Comparison of ENCODE assay signal across 1 cellular context in genomic region chr6:42929928-42930360, GRCh38.
A peak's percentile ranks its signal among the peaks of the same experiment; 100 is the strongest.
TF ChIP-seq lines count a peak whose summit lies in the region.

No MANE protein-coding gene starts in this region.

TF ChIP-seq in GM12878, 131 proteins besides CTCF, POLR2A, EP300 and RAD21 (continues in another document):
- TF ChIP-seq RCOR1 (conservative IDR thresholded peaks at IDR 0.05; ENCODE audit: low read depth, low read length) (peak; percentile 97), GABPA (IDR thresholded peaks at IDR 0.05; ENCODE audit: low read depth) (peak; percentile 73; the same call in 1 of the 2 replicates), PAX5 (IDR thresholded peaks at IDR 0.05; ENCODE audit: borderline replicate concordance, low read depth, low read length) (peak; percentile 93), POU2F2 (IDR thresholded peaks at IDR 0.05; ENCODE audit: borderline replicate concordance, low read depth, low read length) (peak; percentile 63), MXI1 (IDR thresholded peaks at IDR 0.05; ENCODE audit: low read depth, low read length) (no peak; the same call in 1 of the 2 replicates), GATAD2B (conservative IDR thresholded peaks at IDR 0.05; ENCODE audit: low read depth) (peak; percentile 72), TCF12 (IDR thresholded peaks at IDR 0.05; ENCODE audit: low read depth, low read length) (peak; percentile 83; the same call in 1 of the 2 replicates), NFYA (IDR thresholded peaks at IDR 0.05; ENCODE audit: borderline replicate concordance, low read depth, low read length) (no peak), SRF (IDR thresholded peaks at IDR 0.05; ENCODE audit: low read depth in 2 of 2, low read length in 2 of 2) (peak in 1 of 2 experiments; percentile 76; a peak in 1 of 4 replicates), MAX (IDR thresholded peaks at IDR 0.05; ENCODE audit: low read depth, low read length) (peak; percentile 29; the same call in 1 of the 2 replicates), SMAD5 (IDR thresholded peaks at IDR 0.05; ENCODE audit: low read depth) (0 out of 2 replicates have a peak, but pooled peaks have one; percentile 40), SP1 (IDR thresholded peaks at IDR 0.05; ENCODE audit: low read depth, low read length) (peak; percentile 85), SMARCA5 (IDR thresholded peaks at IDR 0.05) (no peak; the same call in 1 of the 2 replicates), FOS (IDR thresholded peaks at IDR 0.05; ENCODE audit: borderline replicate concordance, extremely low read depth, insufficient read length) (no peak), ZBTB40 (IDR thresholded peaks at IDR 0.05; ENCODE audit: borderline replicate concordance) (no peak), FOXM1 (IDR thresholded peaks at IDR 0.05; ENCODE audit: low read depth, low read length) (peak; percentile 80; the same call in 1 of the 2 replicates), ASH2L (IDR thresholded peaks at IDR 0.05; ENCODE audit: borderline replicate concordance, low read depth) (no peak; the same call in 1 of the 2 replicates), IKZF2 (IDR thresholded peaks at IDR 0.05) (peak; percentile 97), SREBF2 (IDR thresholded peaks at IDR 0.05; ENCODE audit: low read length) (no peak), E2F4 (IDR thresholded peaks at IDR 0.05; ENCODE audit: low read depth, low read length) (no peak), RELA (IDR thresholded peaks at IDR 0.05; ENCODE audit: borderline replicate concordance, partially characterized antibody) (peak; percentile 8), RELB (IDR thresholded peaks at IDR 0.05; ENCODE audit: low read depth) (peak; percentile 92), REST (IDR thresholded peaks at IDR 0.05; ENCODE audit: low read depth, low read length) (peak; percentile 45; the same call in 1 of the 2 replicates), POLR2AphosphoS2 (IDR thresholded peaks at IDR 0.05; ENCODE audit: low read depth, low read length) (0 out of 2 replicates have a peak, but pooled peaks have one; percentile 39), FOXK2 (IDR thresholded peaks at IDR 0.05) (no peak), PML (IDR thresholded peaks at IDR 0.05; ENCODE audit: low read length) (peak; percentile 80), ATF7 (IDR thresholded peaks at IDR 0.05; ENCODE audit: low read depth) (peak; percentile 89), PKNOX1 (IDR thresholded peaks at IDR 0.05) (peak; percentile 26; the same call in 1 of the 2 replicates)
- TF ChIP-seq, protein P1, sequence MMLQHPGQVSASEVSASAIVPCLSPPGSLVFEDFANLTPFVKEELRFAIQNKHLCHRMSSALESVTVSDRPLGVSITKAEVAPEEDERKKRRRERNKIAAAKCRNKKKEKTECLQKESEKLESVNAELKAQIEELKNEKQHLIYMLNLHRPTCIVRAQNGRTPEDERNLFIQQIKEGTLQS (IDR thresholded peaks at IDR 0.05; ENCODE audit: borderline replicate concordance, extremely low read depth, low read depth, low read length): no peak
- TF ChIP-seq, protein P2, sequence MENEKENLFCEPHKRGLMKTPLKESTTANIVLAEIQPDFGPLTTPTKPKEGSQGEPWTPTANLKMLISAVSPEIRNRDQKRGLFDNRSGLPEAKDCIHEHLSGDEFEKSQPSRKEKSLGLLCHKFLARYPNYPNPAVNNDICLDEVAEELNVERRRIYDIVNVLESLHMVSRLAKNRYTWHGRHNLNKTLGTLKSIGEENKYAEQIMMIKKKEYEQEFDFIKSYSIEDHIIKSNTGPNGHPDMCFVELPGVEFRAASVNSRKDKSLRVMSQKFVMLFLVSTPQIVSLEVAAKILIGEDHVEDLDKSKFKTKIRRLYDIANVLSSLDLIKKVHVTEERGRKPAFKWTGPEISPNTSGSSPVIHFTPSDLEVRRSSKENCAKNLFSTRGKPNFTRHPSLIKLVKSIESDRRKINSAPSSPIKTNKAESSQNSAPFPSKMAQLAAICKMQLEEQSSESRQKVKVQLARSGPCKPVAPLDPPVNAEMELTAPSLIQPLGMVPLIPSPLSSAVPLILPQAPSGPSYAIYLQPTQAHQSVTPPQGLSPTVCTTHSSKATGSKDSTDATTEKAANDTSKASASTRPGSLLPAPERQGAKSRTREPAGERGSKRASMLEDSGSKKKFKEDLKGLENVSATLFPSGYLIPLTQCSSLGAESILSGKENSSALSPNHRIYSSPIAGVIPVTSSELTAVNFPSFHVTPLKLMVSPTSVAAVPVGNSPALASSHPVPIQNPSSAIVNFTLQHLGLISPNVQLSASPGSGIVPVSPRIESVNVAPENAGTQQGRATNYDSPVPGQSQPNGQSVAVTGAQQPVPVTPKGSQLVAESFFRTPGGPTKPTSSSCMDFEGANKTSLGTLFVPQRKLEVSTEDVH (IDR thresholded peaks at IDR 0.05; ENCODE audit: low read depth, partially characterized antibody): no peak
- TF ChIP-seq, protein P3, sequence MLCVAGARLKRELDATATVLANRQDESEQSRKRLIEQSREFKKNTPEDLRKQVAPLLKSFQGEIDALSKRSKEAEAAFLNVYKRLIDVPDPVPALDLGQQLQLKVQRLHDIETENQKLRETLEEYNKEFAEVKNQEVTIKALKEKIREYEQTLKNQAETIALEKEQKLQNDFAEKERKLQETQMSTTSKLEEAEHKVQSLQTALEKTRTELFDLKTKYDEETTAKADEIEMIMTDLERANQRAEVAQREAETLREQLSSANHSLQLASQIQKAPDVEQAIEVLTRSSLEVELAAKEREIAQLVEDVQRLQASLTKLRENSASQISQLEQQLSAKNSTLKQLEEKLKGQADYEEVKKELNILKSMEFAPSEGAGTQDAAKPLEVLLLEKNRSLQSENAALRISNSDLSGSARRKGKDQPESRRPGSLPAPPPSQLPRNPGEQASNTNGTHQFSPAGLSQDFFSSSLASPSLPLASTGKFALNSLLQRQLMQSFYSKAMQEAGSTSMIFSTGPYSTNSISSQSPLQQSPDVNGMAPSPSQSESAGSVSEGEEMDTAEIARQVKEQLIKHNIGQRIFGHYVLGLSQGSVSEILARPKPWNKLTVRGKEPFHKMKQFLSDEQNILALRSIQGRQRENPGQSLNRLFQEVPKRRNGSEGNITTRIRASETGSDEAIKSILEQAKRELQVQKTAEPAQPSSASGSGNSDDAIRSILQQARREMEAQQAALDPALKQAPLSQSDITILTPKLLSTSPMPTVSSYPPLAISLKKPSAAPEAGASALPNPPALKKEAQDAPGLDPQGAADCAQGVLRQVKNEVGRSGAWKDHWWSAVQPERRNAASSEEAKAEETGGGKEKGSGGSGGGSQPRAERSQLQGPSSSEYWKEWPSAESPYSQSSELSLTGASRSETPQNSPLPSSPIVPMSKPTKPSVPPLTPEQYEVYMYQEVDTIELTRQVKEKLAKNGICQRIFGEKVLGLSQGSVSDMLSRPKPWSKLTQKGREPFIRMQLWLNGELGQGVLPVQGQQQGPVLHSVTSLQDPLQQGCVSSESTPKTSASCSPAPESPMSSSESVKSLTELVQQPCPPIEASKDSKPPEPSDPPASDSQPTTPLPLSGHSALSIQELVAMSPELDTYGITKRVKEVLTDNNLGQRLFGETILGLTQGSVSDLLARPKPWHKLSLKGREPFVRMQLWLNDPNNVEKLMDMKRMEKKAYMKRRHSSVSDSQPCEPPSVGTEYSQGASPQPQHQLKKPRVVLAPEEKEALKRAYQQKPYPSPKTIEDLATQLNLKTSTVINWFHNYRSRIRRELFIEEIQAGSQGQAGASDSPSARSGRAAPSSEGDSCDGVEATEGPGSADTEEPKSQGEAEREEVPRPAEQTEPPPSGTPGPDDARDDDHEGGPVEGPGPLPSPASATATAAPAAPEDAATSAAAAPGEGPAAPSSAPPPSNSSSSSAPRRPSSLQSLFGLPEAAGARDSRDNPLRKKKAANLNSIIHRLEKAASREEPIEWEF (IDR thresholded peaks at IDR 0.05; ENCODE audit: insufficient replicate concordance, low read depth, low read length): no peak
- TF ChIP-seq, protein P4, sequence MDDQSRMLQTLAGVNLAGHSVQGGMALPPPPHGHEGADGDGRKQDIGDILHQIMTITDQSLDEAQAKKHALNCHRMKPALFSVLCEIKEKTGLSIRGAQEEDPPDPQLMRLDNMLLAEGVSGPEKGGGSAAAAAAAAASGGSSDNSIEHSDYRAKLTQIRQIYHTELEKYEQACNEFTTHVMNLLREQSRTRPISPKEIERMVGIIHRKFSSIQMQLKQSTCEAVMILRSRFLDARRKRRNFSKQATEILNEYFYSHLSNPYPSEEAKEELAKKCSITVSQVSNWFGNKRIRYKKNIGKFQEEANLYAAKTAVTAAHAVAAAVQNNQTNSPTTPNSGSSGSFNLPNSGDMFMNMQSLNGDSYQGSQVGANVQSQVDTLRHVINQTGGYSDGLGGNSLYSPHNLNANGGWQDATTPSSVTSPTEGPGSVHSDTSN (IDR thresholded peaks at IDR 0.05; ENCODE audit: insufficient replicate concordance, low read depth, low read length): no peak
